Comparison of ENCODE assay signal across 32 cellular contexts in genomic region chr7:144018065-144018464, GRCh38. TPM values are rescaled to one million over a fixed set of nuclear protein-coding genes. Genes with fewer than 3 reads are reported as not detected.
"Had no signal": no experiment of that assay in that cellular context is flagged by ENCODE, and none has a peak within 500 bp of the region (broad histone marks: within the 10 kb centered on the region; RNA-seq: fewer than 3 reads in every experiment).

No MANE protein-coding gene starts in this region.

- H3K27me3 ChIP-seq: body of pancreas, esophagus squamous epithelium had no signal

- H3K4me1 Mint-ChIP-seq: activated CD4-positive, alpha-beta memory T cell treated with anti-CD3 and anti-CD28 coated beads, Interleukin-2, amount 10 ng/mL, durations not matched to agents 7 days and 5 days; activated CD4-positive, alpha-beta T cell treated with anti-CD3 and anti-CD28 coated beads for 36 hours; activated CD4-positive, alpha-beta T cell treated with anti-CD3 and anti-CD28 coated beads, Interleukin-2, amount 10 ng/mL, durations not matched to agents 24 days and 14 days; activated naive CD4-positive, alpha-beta T cell treated with anti-CD3 and anti-CD28 coated beads, Interleukin-2, amount 10 ng/mL, durations not matched to agents 7 days and 5 days; activated naive CD8-positive, alpha-beta T cell treated with anti-CD3 and anti-CD28 coated beads, Interleukin-2, amount 10 ng/mL, durations not matched to agents 7 days and 5 days had no signal

- H3K4me3 ChIP-seq: body of pancreas, esophagus squamous epithelium had no signal

- H3K9me3 Mint-ChIP-seq: activated CD4-positive, alpha-beta memory T cell treated with anti-CD3 and anti-CD28 coated beads, Interleukin-2, amount 10 ng/mL, durations not matched to agents 7 days and 5 days; activated CD4-positive, alpha-beta T cell treated with anti-CD3 and anti-CD28 coated beads, Interleukin-2, amount 10 ng/mL, durations not matched to agents 24 days and 14 days; activated naive CD4-positive, alpha-beta T cell treated with anti-CD3 and anti-CD28 coated beads, Interleukin-2, amount 10 ng/mL, durations not matched to agents 7 days and 5 days; activated naive CD8-positive, alpha-beta T cell treated with anti-CD3 and anti-CD28 coated beads, Interleukin-2, amount 10 ng/mL, durations not matched to agents 7 days and 5 days; activated T-cell treated with anti-CD3 and anti-CD28 coated beads, Interleukin-2, amount 50 U/mL, for 24 hours; activated T-cell treated with anti-CD3 and anti-CD28 coated beads, Interleukin-2, amount 50 U/mL, for 72 hours had no signal

- H3K4me1 ChIP-seq: body of pancreas, esophagus squamous epithelium had no signal

- DNase-seq: activated CD4-positive, alpha-beta memory T cell treated with anti-CD3 and anti-CD28 coated beads, Interleukin-2, amount 10 ng/mL, durations not matched to agents 7 days and 5 days; activated CD4-positive, alpha-beta T cell treated with anti-CD3 and anti-CD28 coated beads for 36 hours; activated CD4-positive, alpha-beta T cell treated with anti-CD3 and anti-CD28 coated beads, Interleukin-2, amount 10 ng/mL, durations not matched to agents 24 days and 14 days; activated CD4-positive, CD25-positive, alpha-beta regulatory T cell; activated CD4-positive, CD25-positive, alpha-beta regulatory T cell treated with anti-CD3 and anti-CD28 coated beads, Interleukin-2, amount 50 U/mL, for 72 hours; activated CD8-positive, alpha-beta memory T cell treated with anti-CD3 and anti-CD28 coated beads, Interleukin-2, amount 50 U/mL, for 48 hours; activated gamma-delta T cell; activated naive CD4-positive, alpha-beta T cell; activated naive CD4-positive, alpha-beta T cell treated with anti-CD3 and anti-CD28 coated beads, Interleukin-2, amount 10 ng/mL, durations not matched to agents 7 days and 5 days; activated naive CD8-positive, alpha-beta T cell treated with anti-CD3 and anti-CD28 coated beads, Interleukin-2, amount 10 ng/mL, durations not matched to agents 7 days and 5 days; activated T-cell treated with anti-CD3 and anti-CD28 coated beads for 4 hours; activated T-cell treated with anti-CD3 and anti-CD28 coated beads, Interleukin-2, amount 50 U/mL, for 24 hours; activated T-cell treated with anti-CD3 and anti-CD28 coated beads, Interleukin-2, amount 50 U/mL, for 72 hours; amygdala; aorta; body of pancreas; caudate nucleus; cortex of kidney; effector CD8-positive, alpha-beta T cell; esophagus squamous epithelium; foreskin fibroblast; T-helper 2 cell had no signal

- ATAC-seq: activated CD4-positive, alpha-beta T cell treated with anti-CD3 and anti-CD28 coated beads for 36 hours; activated naive CD4-positive, alpha-beta T cell treated with anti-CD3 and anti-CD28 coated beads, Interleukin-2, amount 50 U/mL, for 72 hours; activated T-cell treated with anti-CD3 and anti-CD28 coated beads, Interleukin-2, amount 50 U/mL, for 72 hours; body of pancreas had no signal

- H3K36me3 ChIP-seq: esophagus squamous epithelium had no signal

- H3K36me3 Mint-ChIP-seq: activated naive CD4-positive, alpha-beta T cell treated with anti-CD3 and anti-CD28 coated beads, Interleukin-2, amount 10 ng/mL, durations not matched to agents 7 days and 5 days; activated naive CD4-positive, alpha-beta T cell treated with anti-CD3 and anti-CD28 coated beads, Interleukin-2, amount 50 U/mL, for 72 hours; activated naive CD8-positive, alpha-beta T cell treated with anti-CD3 and anti-CD28 coated beads, Interleukin-2, amount 10 ng/mL, durations not matched to agents 7 days and 5 days had no signal

- H3K27ac Mint-ChIP-seq: activated CD4-positive, alpha-beta memory T cell treated with anti-CD3 and anti-CD28 coated beads, Interleukin-2, amount 10 ng/mL, durations not matched to agents 7 days and 5 days; activated CD4-positive, alpha-beta T cell treated with anti-CD3 and anti-CD28 coated beads for 36 hours; activated CD4-positive, alpha-beta T cell treated with anti-CD3 and anti-CD28 coated beads, Interleukin-2, amount 10 ng/mL, durations not matched to agents 24 days and 14 days; activated naive CD4-positive, alpha-beta T cell treated with anti-CD3 and anti-CD28 coated beads, Interleukin-2, amount 10 ng/mL, durations not matched to agents 7 days and 5 days; activated naive CD4-positive, alpha-beta T cell treated with anti-CD3 and anti-CD28 coated beads, Interleukin-2, amount 50 U/mL, for 72 hours; activated naive CD8-positive, alpha-beta T cell treated with anti-CD3 and anti-CD28 coated beads, Interleukin-2, amount 10 ng/mL, durations not matched to agents 7 days and 5 days; activated T-cell treated with anti-CD3 and anti-CD28 coated beads, Interleukin-2, amount 50 U/mL, for 24 hours; activated T-cell treated with anti-CD3 and anti-CD28 coated beads, Interleukin-2, amount 50 U/mL, for 72 hours had no signal

- H3K27me3 Mint-ChIP-seq: activated naive CD4-positive, alpha-beta T cell treated with anti-CD3 and anti-CD28 coated beads, Interleukin-2, amount 10 ng/mL, durations not matched to agents 7 days and 5 days had no signal

- H3K9me3 ChIP-seq: body of pancreas, esophagus squamous epithelium had no signal

- H3K4me3 Mint-ChIP-seq: activated CD4-positive, alpha-beta memory T cell treated with anti-CD3 and anti-CD28 coated beads, Interleukin-2, amount 10 ng/mL, durations not matched to agents 7 days and 5 days; activated CD4-positive, alpha-beta T cell treated with anti-CD3 and anti-CD28 coated beads for 36 hours; activated CD4-positive, alpha-beta T cell treated with anti-CD3 and anti-CD28 coated beads, Interleukin-2, amount 10 ng/mL, durations not matched to agents 24 days and 14 days; activated naive CD4-positive, alpha-beta T cell treated with anti-CD3 and anti-CD28 coated beads, Interleukin-2, amount 10 ng/mL, durations not matched to agents 7 days and 5 days; activated naive CD8-positive, alpha-beta T cell treated with anti-CD3 and anti-CD28 coated beads, Interleukin-2, amount 10 ng/mL, durations not matched to agents 7 days and 5 days; activated T-cell treated with anti-CD3 and anti-CD28 coated beads, Interleukin-2, amount 50 U/mL, for 24 hours; activated T-cell treated with anti-CD3 and anti-CD28 coated beads, Interleukin-2, amount 50 U/mL, for 72 hours had no signal

- H3K27ac ChIP-seq: body of pancreas, epithelial cell of prostate, esophagus squamous epithelium had no signal

RNA-seq across cellular contexts. Expression of gene OR6B1, which starts 17.9 kb away (rescaled TPM):
- total RNA-seq: activated CD4-positive, alpha-beta memory T cell treated with anti-CD3 and anti-CD28 coated beads, Interleukin-2, amount 10 ng/mL, durations not matched to agents 7 days and 5 days; activated CD4-positive, alpha-beta T cell treated with anti-CD3 and anti-CD28 coated beads for 36 hours; activated CD4-positive, alpha-beta T cell treated with anti-CD3 and anti-CD28 coated beads, Interleukin-2, amount 10 ng/mL, durations not matched to agents 24 days and 14 days; activated naive CD4-positive, alpha-beta T cell treated with anti-CD3 and anti-CD28 coated beads, Interleukin-2, amount 50 U/mL, for 72 hours; activated naive CD8-positive, alpha-beta T cell treated with anti-CD3 and anti-CD28 coated beads, Interleukin-2, amount 10 ng/mL, durations not matched to agents 7 days and 5 days; activated T-cell treated with anti-CD3 and anti-CD28 coated beads, Interleukin-2, amount 50 U/mL, for 72 hours; aorta; body of pancreas; chondrocyte; dermis microvascular lymphatic vessel endothelial cell; endothelial cell of umbilical vein; esophagus squamous epithelium; fibroblast of lung; frontal cortex; T-helper 1 cell treated with Interleukin-12 subunit alpha and Interleukin-12 subunit beta and Interleukin-4 antibody, amounts not matched to agents 30 ng/mL and 1 ng/mL, for 36 hours had no signal
- polyA plus RNA-seq: aorta, endothelial cell of umbilical vein, esophagus, fibroblast of lung had no signal

RNA-seq across cellular contexts. Expression of gene OR2A5, which starts 30.7 kb away (rescaled TPM):
- total RNA-seq: activated CD4-positive, alpha-beta memory T cell treated with anti-CD3 and anti-CD28 coated beads, Interleukin-2, amount 10 ng/mL, durations not matched to agents 7 days and 5 days; activated CD4-positive, alpha-beta T cell treated with anti-CD3 and anti-CD28 coated beads for 36 hours; activated CD4-positive, alpha-beta T cell treated with anti-CD3 and anti-CD28 coated beads, Interleukin-2, amount 10 ng/mL, durations not matched to agents 24 days and 14 days; activated naive CD4-positive, alpha-beta T cell treated with anti-CD3 and anti-CD28 coated beads, Interleukin-2, amount 50 U/mL, for 72 hours; activated naive CD8-positive, alpha-beta T cell treated with anti-CD3 and anti-CD28 coated beads, Interleukin-2, amount 10 ng/mL, durations not matched to agents 7 days and 5 days; activated T-cell treated with anti-CD3 and anti-CD28 coated beads, Interleukin-2, amount 50 U/mL, for 72 hours; aorta; body of pancreas; chondrocyte; dermis microvascular lymphatic vessel endothelial cell; endothelial cell of umbilical vein; esophagus squamous epithelium; fibroblast of lung; frontal cortex; T-helper 1 cell treated with Interleukin-12 subunit alpha and Interleukin-12 subunit beta and Interleukin-4 antibody, amounts not matched to agents 30 ng/mL and 1 ng/mL, for 36 hours had no signal
- polyA plus RNA-seq: adipose tissue, aorta, endothelial cell of umbilical vein, esophagus, fibroblast of lung had no signal

RNA-seq across cellular contexts. Expression of gene OR2A25, which starts 51.5 kb away (rescaled TPM):
- total RNA-seq: activated CD4-positive, alpha-beta memory T cell treated with anti-CD3 and anti-CD28 coated beads, Interleukin-2, amount 10 ng/mL, durations not matched to agents 7 days and 5 days; activated CD4-positive, alpha-beta T cell treated with anti-CD3 and anti-CD28 coated beads for 36 hours; activated CD4-positive, alpha-beta T cell treated with anti-CD3 and anti-CD28 coated beads, Interleukin-2, amount 10 ng/mL, durations not matched to agents 24 days and 14 days; activated naive CD4-positive, alpha-beta T cell treated with anti-CD3 and anti-CD28 coated beads, Interleukin-2, amount 50 U/mL, for 72 hours; activated naive CD8-positive, alpha-beta T cell treated with anti-CD3 and anti-CD28 coated beads, Interleukin-2, amount 10 ng/mL, durations not matched to agents 7 days and 5 days; activated T-cell treated with anti-CD3 and anti-CD28 coated beads, Interleukin-2, amount 50 U/mL, for 72 hours; aorta; body of pancreas; chondrocyte; dermis microvascular lymphatic vessel endothelial cell; endothelial cell of umbilical vein; esophagus squamous epithelium; fibroblast of lung; frontal cortex; T-helper 1 cell treated with Interleukin-12 subunit alpha and Interleukin-12 subunit beta and Interleukin-4 antibody, amounts not matched to agents 30 ng/mL and 1 ng/mL, for 36 hours had no signal
- polyA plus RNA-seq: adipose tissue, aorta, endothelial cell of umbilical vein, esophagus, fibroblast of lung had no signal
